21 cellular contexts compared by ENCODE assay signal in the genomic region with DNA sequence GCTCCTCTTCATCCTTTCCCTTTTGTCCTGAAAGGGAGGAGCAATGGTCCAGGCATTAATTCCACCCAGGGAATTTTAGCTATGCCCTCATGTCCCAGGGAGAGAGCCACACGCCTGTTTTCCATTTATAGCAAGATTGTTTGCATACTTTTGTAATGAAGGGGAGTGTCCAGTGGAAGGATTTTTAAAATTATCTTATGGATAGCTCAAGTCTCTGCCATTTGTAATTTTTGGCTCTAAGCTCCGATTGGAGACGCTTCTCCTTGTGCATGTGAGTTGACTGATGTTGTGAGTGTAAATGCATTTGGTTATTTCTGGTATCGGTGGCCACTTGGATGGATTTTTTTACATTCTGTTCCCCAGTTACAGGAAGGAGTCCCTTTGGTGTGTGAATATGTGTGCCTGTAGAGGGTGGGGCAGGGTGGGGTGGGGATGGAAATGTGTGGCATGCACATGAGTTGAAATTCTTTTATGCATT. TPM values are rescaled to one million over a fixed set of nuclear protein-coding genes. Genes with fewer than 3 reads are reported as not detected.
DNase-seq lines count a peak whose midpoint lies in the region; ATAC-seq and TF ChIP-seq lines count a peak whose summit lies in the region.
"Had no signal": no experiment of that assay in that cellular context is flagged by ENCODE, and none has a peak within 500 bp of the region (broad histone marks: within the 10 kb centered on the region; RNA-seq: fewer than 3 reads in every experiment).

No MANE protein-coding gene starts in this region.

- no peak overlapping the region for H2AFZ ChIP-seq in OCI-LY7 (ENCODE audit: low read length)

- H3K9me3 ChIP-seq in Caco-2 (no peaks in the 10 kb centered on the region), OCI-LY7 (ENCODE audit: low read length) (no peaks in the 10 kb centered on the region), skeletal muscle satellite cell (replicated peaks; ENCODE audit: low read length) (no peaks in the 10 kb centered on the region)
- H3K9me3 ChIP-seq: gastrocnemius medialis, stomach had no signal

- peak overlapping the region; percentile 76 for H3K27ac Mint-ChIP-seq in Caco-2 (ENCODE audit: unreplicated experiment)
- no peak overlapping the region for H3K27ac Mint-ChIP-seq in stimulated activated naive B cell treated with anti-CD40 and anti-IgM and Interleukin-4, amounts not matched to agents 10 μg/mL and 1 μg/mL and 100 μg/mL, for 72 hours
- H3K27ac Mint-ChIP-seq: activated CD8-positive, alpha-beta memory T cell treated with anti-CD3 and anti-CD28 coated beads, Interleukin-2, amount 10 ng/mL, durations not matched to agents 7 days and 5 days; WTC11 had no signal

- no peak overlapping the region for H3K27ac ChIP-seq in OCI-LY7 (ENCODE audit: low read depth, low read length, poor library complexity, severe bottlenecking)
- peak overlapping the region in 1 of 2 donors; percentile 60 for H3K27ac ChIP-seq in coronary artery
- H3K27ac ChIP-seq: brain microvascular endothelial cell, gastrocnemius medialis had no signal

- H3K27me3 ChIP-seq in Caco-2 (replicated peaks; ENCODE audit: control insufficient read depth, insufficient read depth, low read length), result no peaks in the 10 kb centered on the region
- no peaks in the 10 kb centered on the region for H3K27me3 ChIP-seq in skeletal muscle satellite cell (ENCODE audit: control insufficient read depth, insufficient read depth, low read length)
- H3K27me3 ChIP-seq: brain microvascular endothelial cell, gastrocnemius medialis, stomach had no signal

- intact Hi-C loops in Caco-2 (cut with micrococcal nuclease; ENCODE audit: unreplicated experiment) (loop anchor here (1.0 kb wide), 1 partner anchor 181 kb away; a partner anchor contains a TSS), OCI-LY7 (cut with micrococcal nuclease; ENCODE audit: unreplicated experiment) (loop anchor here (10.0 kb wide), 1 partner anchor 477 kb away; no protein-coding TSS in a partner anchor), Right ventricle myocardium inferior (cut with DNase I) (no loop called here)

- POLR2A ChIA-PET in Caco-2 (lab: Charles Lee) (interaction anchor here (1.0 kb wide), 1 partner anchor 180 kb away, joined by 5 read pairs; a partner anchor contains a TSS), OCI-LY7 (lab: Charles Lee) (no interaction called here)

- H3K9ac ChIP-seq in skeletal muscle satellite cell (ENCODE audit: low read depth, low read length), result peak overlapping the region; percentile 78

- DNase-seq in Caco-2 (peak in 1 of 2 experiments; percentile 59), OCI-LY7 (ENCODE audit: low spot score) (no peak), fibroblast of gingiva (ENCODE audit: low read depth) (peak; percentile 79), coronary artery (ENCODE audit: low spot score) (no peak), Right ventricle myocardium inferior (ENCODE audit: missing footprints) (no peak)
- no peak for DNase-seq in activated CD4-positive, alpha-beta T cell treated with anti-CD3 and anti-CD28 coated beads, Interleukin-2, amount 50 U/mL, for 1 hour
- no peak for DNase-seq in stimulated activated naive B cell treated with anti-CD40 and anti-IgM and Interleukin-4, amounts not matched to agents 10 μg/mL and 1 μg/mL and 100 μg/mL, for 72 hours
- DNase-seq: activated CD8-positive, alpha-beta memory T cell treated with anti-CD3 and anti-CD28 coated beads, Interleukin-2, amount 10 ng/mL, durations not matched to agents 7 days and 5 days; activated gamma-delta T cell treated with Interleukin-2 at 50 U/mL for 16 hours; brain microvascular endothelial cell; CD4-positive, CD25-positive, alpha-beta regulatory T cell; DMS79 treated with DMSO at 0.1 percent for 48 hours; effector CD8-positive, alpha-beta T cell; gastrocnemius medialis; immature natural killer cell; mesenchymal stem cell; NCI-H1092; occipital lobe; stomach had no signal

- H3K4me2 ChIP-seq in OCI-LY7 (ENCODE audit: low read length) (no peak overlapping the region), skeletal muscle satellite cell (ENCODE audit: low read length) (peak overlapping the region; percentile 27)

- peak overlapping the region; percentile 34 for H3K4me3 Mint-ChIP-seq in Caco-2 (ENCODE audit: unreplicated experiment)
- H3K4me3 Mint-ChIP-seq in stimulated activated naive B cell treated with anti-CD40 and anti-IgM and Interleukin-4, amounts not matched to agents 10 μg/mL and 1 μg/mL and 100 μg/mL, for 72 hours, result no peak overlapping the region
- H3K4me3 Mint-ChIP-seq: activated CD8-positive, alpha-beta memory T cell treated with anti-CD3 and anti-CD28 coated beads, Interleukin-2, amount 10 ng/mL, durations not matched to agents 7 days and 5 days; CD4-positive, CD25-positive, alpha-beta regulatory T cell; immature natural killer cell; WTC11 had no signal

- H3K9me3 Mint-ChIP-seq in Caco-2 (ENCODE audit: unreplicated experiment), result no peaks in the 10 kb centered on the region
- H3K9me3 Mint-ChIP-seq in stimulated activated naive B cell treated with anti-CD40 and anti-IgM and Interleukin-4, amounts not matched to agents 10 μg/mL and 1 μg/mL and 100 μg/mL, for 72 hours, result no peaks in the 10 kb centered on the region
- H3K9me3 Mint-ChIP-seq: CD4-positive, CD25-positive, alpha-beta regulatory T cell; immature natural killer cell; WTC11 had no signal

- peaks cover 25% of the 10 kb centered on the region for H3K4me1 ChIP-seq in Caco-2
- no peaks in the 10 kb centered on the region for H3K4me1 ChIP-seq in OCI-LY7 (ENCODE audit: insufficient read depth, low read length, poor library complexity, severe bottlenecking)
- H3K4me1 ChIP-seq in skeletal muscle satellite cell (ENCODE audit: control insufficient read depth, insufficient read depth, low read length), result peaks cover 63% of the 10 kb centered on the region
- H3K4me1 ChIP-seq: gastrocnemius medialis had no signal

- no peak for TF ChIP-seq CTCF in Caco-2 (IDR thresholded peaks at IDR 0.05; ENCODE audit: insufficient read depth in 1 of 2, low read depth in 1 of 2, low read length in 1 of 2, severe bottlenecking in 1 of 2, unreplicated experiment in 1 of 2)
- no peak for TF ChIP-seq CTCF in OCI-LY7 (conservative IDR thresholded peaks at IDR 0.05; ENCODE audit: low read length)
- TF ChIP-seq CTCF in coronary artery (IDR thresholded peaks at IDR 0.05), result no peak

- no peak for ATAC-seq in Right ventricle myocardium inferior
- ATAC-seq in stimulated activated naive B cell treated with anti-CD40 and anti-IgM and Interleukin-4, amounts not matched to agents 10 μg/mL and 1 μg/mL and 100 μg/mL, for 72 hours (replicated peaks), result no peak
- ATAC-seq: activated CD8-positive, alpha-beta memory T cell treated with anti-CD3 and anti-CD28 coated beads, Interleukin-2, amount 10 ng/mL, durations not matched to agents 7 days and 5 days; gastrocnemius medialis; WTC11 had no signal

- no peaks in the 10 kb centered on the region for H3K79me2 ChIP-seq in OCI-LY7 (ENCODE audit: insufficient read depth, low read depth, low read length)

- H3K27me3 Mint-ChIP-seq in Caco-2 (ENCODE audit: insufficient read depth, unreplicated experiment), result no peaks in the 10 kb centered on the region
- no peaks in the 10 kb centered on the region for H3K27me3 Mint-ChIP-seq in stimulated activated naive B cell treated with anti-CD40 and anti-IgM and Interleukin-4, amounts not matched to agents 10 μg/mL and 1 μg/mL and 100 μg/mL, for 72 hours
- H3K27me3 Mint-ChIP-seq: activated CD8-positive, alpha-beta memory T cell treated with anti-CD3 and anti-CD28 coated beads, Interleukin-2, amount 10 ng/mL, durations not matched to agents 7 days and 5 days had no signal

- CTCF ChIA-PET in Caco-2 (lab: Charles Lee) (interaction anchor here (2.6 kb wide), 1 partner anchor 245 kb away, joined by 9 read pairs; no protein-coding TSS in a partner anchor), OCI-LY7 (lab: Charles Lee; ENCODE audit: unreplicated experiment) (no interaction called here)

- H3K4me3 ChIP-seq in Caco-2 (ENCODE audit: low read depth, low read length), result no peak overlapping the region
- H3K4me3 ChIP-seq in OCI-LY7 (ENCODE audit: low read depth, low read length, poor library complexity, severe bottlenecking), result no peak overlapping the region
- H3K4me3 ChIP-seq in skeletal muscle satellite cell (ENCODE audit: low read length), result peak overlapping the region; percentile 37
- H3K4me3 ChIP-seq in coronary artery, result no peak overlapping the region
- H3K4me3 ChIP-seq: gastrocnemius medialis, stomach had no signal

- peaks cover 43% of the 10 kb centered on the region for H3K36me3 Mint-ChIP-seq in Caco-2 (ENCODE audit: insufficient read depth, unreplicated experiment)
- peaks cover 8 to 41% of the 10 kb centered on the region in 2 donors for H3K36me3 Mint-ChIP-seq in stimulated activated naive B cell treated with anti-CD40 and anti-IgM and Interleukin-4, amounts not matched to agents 10 μg/mL and 1 μg/mL and 100 μg/mL, for 72 hours
- H3K36me3 Mint-ChIP-seq: activated CD8-positive, alpha-beta memory T cell treated with anti-CD3 and anti-CD28 coated beads, Interleukin-2, amount 10 ng/mL, durations not matched to agents 7 days and 5 days had no signal

- BruUV-seq in Caco-2 (replicated peaks; lab: Mats Ljungman, UMichigan) (no TSS peak), OCI-LY7 (replicated peaks; lab: Mats Ljungman, UMichigan) (TSS peak; percentile 68)

- H4K20me1 ChIP-seq in OCI-LY7 (ENCODE audit: insufficient read depth, low read length), result no peaks in the 10 kb centered on the region

- peaks cover under 1% of the 10 kb centered on the region; the same call in 1 of the 2 replicates for H3K36me3 ChIP-seq in Caco-2 (ENCODE audit: control insufficient read depth, insufficient read depth, low read length)
- H3K36me3 ChIP-seq in OCI-LY7 (ENCODE audit: insufficient read depth, low read length), result peaks cover 24% of the 10 kb centered on the region
- H3K36me3 ChIP-seq in skeletal muscle satellite cell (ENCODE audit: insufficient read depth, low read length), result peaks cover 30% of the 10 kb centered on the region
- H3K36me3 ChIP-seq: gastrocnemius medialis had no signal

- no peaks in the 10 kb centered on the region for H3K9me2 ChIP-seq in OCI-LY7 (ENCODE audit: insufficient read depth, low read length)

- H3K4me1 Mint-ChIP-seq in Caco-2 (ENCODE audit: low read depth, unreplicated experiment), result peaks cover 23% of the 10 kb centered on the region
- peaks cover 15 to 18% of the 10 kb centered on the region in 2 donors for H3K4me1 Mint-ChIP-seq in stimulated activated naive B cell treated with anti-CD40 and anti-IgM and Interleukin-4, amounts not matched to agents 10 μg/mL and 1 μg/mL and 100 μg/mL, for 72 hours
- H3K4me1 Mint-ChIP-seq: activated CD8-positive, alpha-beta memory T cell treated with anti-CD3 and anti-CD28 coated beads, Interleukin-2, amount 10 ng/mL, durations not matched to agents 7 days and 5 days; WTC11 had no signal

RNA-seq across cellular contexts. Expression of a gene that starts 7.2 kb away (rescaled TPM):
- total RNA-seq in Caco-2 (2022) (42.1 and 43.8 TPM in 2 replicates), OCI-LY7 (2022) (48.4 and 63.1 TPM in 2 replicates), Right ventricle myocardium inferior (23.9 TPM)
- 34.5 and 45.0 TPM in 2 replicates for total RNA-seq in OCI-LY7 (2014; rRNA removed; shearing (Covaris generic))
- 67.7 and 73.2 TPM in 2 replicates for total RNA-seq in skeletal muscle satellite cell (2012; rRNA removed)

RNA-seq across cellular contexts. Expression of a gene that starts 31.5 kb away (rescaled TPM):
- total RNA-seq in Caco-2 (2022), result 205 and 216 TPM in 2 replicates
- total RNA-seq in OCI-LY7 (2014; rRNA removed; shearing (Covaris generic)), result 26.9 and 39.9 TPM in 2 replicates
- total RNA-seq in OCI-LY7 (2022), result 41.9 and 59.4 TPM in 2 replicates
- 162 and 237 TPM in 2 replicates for total RNA-seq in skeletal muscle satellite cell (2012; rRNA removed)
- total RNA-seq in Right ventricle myocardium inferior, result 167 TPM
